Comparison of ENCODE assay signal across 8 cellular contexts in the genomic region with DNA sequence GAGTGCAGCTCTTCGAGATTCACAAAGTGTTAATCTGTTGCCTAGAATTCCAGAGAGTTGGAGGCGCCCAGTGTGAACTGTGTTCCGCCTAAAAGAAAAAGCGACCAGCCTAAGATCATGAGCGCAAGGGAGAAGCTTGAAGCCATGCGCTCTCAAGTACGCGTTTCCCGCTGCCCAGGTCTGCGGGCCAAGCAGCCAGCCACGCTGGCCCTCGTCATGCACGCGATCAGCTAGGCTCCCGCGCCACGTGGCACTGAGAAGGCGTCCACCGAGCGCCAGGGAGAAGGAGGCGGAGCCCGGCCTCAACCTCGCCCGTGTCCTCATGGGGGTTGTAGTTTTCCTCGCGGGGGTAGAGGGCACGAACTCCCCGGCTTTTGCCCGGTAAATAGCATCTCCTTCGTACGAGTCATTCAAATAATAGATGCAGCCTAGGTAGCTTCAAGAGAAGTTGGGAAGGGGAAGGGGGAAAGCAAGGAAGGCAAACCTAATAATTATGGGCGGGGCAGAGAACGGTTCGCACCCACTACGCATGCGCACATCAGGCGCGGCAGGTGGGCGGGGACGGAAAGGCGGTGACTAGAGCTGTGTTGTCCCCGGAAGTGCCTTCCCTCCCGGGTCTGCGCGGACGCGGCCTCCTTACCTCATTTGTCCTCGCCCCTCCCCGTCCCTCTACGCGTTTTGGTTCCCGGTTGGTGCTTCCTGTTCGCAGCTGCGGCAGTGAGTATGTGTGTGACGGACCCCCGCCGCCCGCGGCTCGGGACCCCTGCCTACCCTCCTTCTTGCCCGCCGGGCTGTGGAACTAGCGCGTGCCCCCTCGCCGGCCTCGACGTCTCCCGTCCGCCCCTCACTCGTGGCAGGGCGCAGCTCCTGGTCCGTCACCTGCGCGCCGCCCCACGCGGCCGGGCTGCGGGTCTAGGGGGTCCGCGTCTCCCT. TPM values are rescaled to one million over a fixed set of nuclear protein-coding genes. Genes with fewer than 3 reads are reported as not detected.
DNase-seq lines count a peak whose midpoint lies in the region; ATAC-seq, FAIRE-seq and TF ChIP-seq lines count a peak whose summit lies in the region.

A gene (plus strand): TSS at position 668 of the 933 bp plus-strand sequence.

- peak within 1 kb of the TSS; percentile 83 for H3K27ac ChIP-seq in smooth muscle cell (ENCODE audit: low read depth)

- CTCF ChIA-PET in AG04449 (lab: Yijun Ruan, JAX): interaction anchor here (0.7 to 1.4 kb wide), 3 partner anchors 8 to 247 kb away, joined by 3 read pairs; no protein-coding TSS in a partner anchor

- H3K9ac ChIP-seq in smooth muscle cell (ENCODE audit: low read depth): peak within 1 kb of the TSS; percentile 88

- H3F3A ChIP-seq in smooth muscle cell (ENCODE audit: low read depth): no peaks in the 10 kb centered on the region

- FAIRE-seq in bronchial epithelial cell (lab: Jason Lieb, UNC): peak; percentile 58

- peaks cover 6% of the 10 kb centered on the region for H3K4me1 ChIP-seq in smooth muscle cell (ENCODE audit: low read depth)

- H3K36me3 ChIP-seq in bronchial epithelial cell (ENCODE audit: control insufficient read depth, insufficient read depth, low read length): no peaks in the 10 kb centered on the region
- no peaks in the 10 kb centered on the region for H3K36me3 ChIP-seq in smooth muscle cell (ENCODE audit: low read depth)

- ATAC-seq in GM18907 (IDR thresholded peaks at IDR 0.05; ENCODE audit: unreplicated experiment): peak; percentile 94
- ATAC-seq in HG03159 (IDR thresholded peaks at IDR 0.05; ENCODE audit: unreplicated experiment): peak; percentile 95

- H3K4me3 ChIP-seq in AG04449 (ENCODE audit: low read depth, low read length) (peak within 1 kb of the TSS; percentile 86), WI38 (ENCODE audit: low read depth, low read length) (peak within 1 kb of the TSS; percentile 92), bronchial epithelial cell (ENCODE audit: low read depth, low read length) (peak within 1 kb of the TSS; percentile 91), smooth muscle cell (peak within 1 kb of the TSS; percentile 76)

- H3K79me2 ChIP-seq in smooth muscle cell (ENCODE audit: low read depth): peaks cover 41% of the 10 kb centered on the region

- 5% methylated on average over 75 of the region's 82 CpGs for WGBS in smooth muscle cell (ENCODE audit: low lambda C conversion rate)

- H3K4me2 ChIP-seq in smooth muscle cell: peak within 1 kb of the TSS; percentile 94

- H3K9me3 ChIP-seq in smooth muscle cell (replicated peaks; ENCODE audit: low read depth): no peaks in the 10 kb centered on the region

- no peak for TF ChIP-seq CTCF in AG04449 (IDR thresholded peaks at IDR 0.05; ENCODE audit: insufficient read depth, low read length, missing control alignments)
- no peak for TF ChIP-seq CTCF in WI38 (IDR thresholded peaks at IDR 0.05; ENCODE audit: low read depth, low read length)
- TF ChIP-seq CTCF in bronchial epithelial cell (IDR thresholded peaks at IDR 0.05; ENCODE audit: insufficient read depth, low read length, severe bottlenecking): no peak
- TF ChIP-seq CTCF in smooth muscle cell (IDR thresholded peaks at IDR 0.05; ENCODE audit: borderline replicate concordance, insufficient read depth, poor library complexity, severe bottlenecking): no peak

- H4K20me1 ChIP-seq in smooth muscle cell (ENCODE audit: low read depth): peaks cover 25% of the 10 kb centered on the region

- peak within 1 kb of the TSS; percentile 76 for H2AFZ ChIP-seq in smooth muscle cell (ENCODE audit: low read depth)

- DNase-seq in AG04449 (ENCODE audit: low read depth, low spot score): peak; percentile 58
- DNase-seq in NCI-H2227 treated with DMSO at 0.1 percent for 48 hours (lab: John Stamatoyannopoulos, UW): peak; percentile 91
- peak; percentile 83 for DNase-seq in bronchial epithelial cell (ENCODE audit: low read depth)
- DNase-seq in iPS-NIHi7 (ENCODE audit: extremely low spot score): peak; percentile 98
- DNase-seq in smooth muscle cell (lab: John Stamatoyannopoulos, UW; ENCODE audit: unreplicated experiment): peak; percentile 91

- POLR2A ChIA-PET in AG04449 (lab: Yijun Ruan, JAX): interaction anchor here (0.6 to 1.1 kb wide), 4 partner anchors 15 to 164 kb away, joined by 3 to 4 read pairs (median 3); no protein-coding TSS in a partner anchor

- H3K27me3 ChIP-seq in bronchial epithelial cell (ENCODE audit: control insufficient read depth, insufficient read depth, low read length): no peaks in the 10 kb centered on the region
- no peaks in the 10 kb centered on the region for H3K27me3 ChIP-seq in smooth muscle cell (ENCODE audit: low read depth)

RNA-seq across cellular contexts. Expression of the gene that starts here (rescaled TPM):
- total RNA-seq in bronchial epithelial cell (19.3 and 26.9 TPM in 2 replicates), smooth muscle cell (24.7 and 25.1 TPM in 2 replicates)
- 19.0 and 22.5 TPM in 2 replicates for polyA plus RNA-seq in smooth muscle cell

Comparison
In these comparisons a context has a peak if more than half of its experiments do, and no peak if none do; other contexts are left out.
1. Peak in every context shown above with its lines: DNase-seq, ATAC-seq, H3K4me3 ChIP-seq and H3K27ac ChIP-seq.